In the genomic region with DNA sequence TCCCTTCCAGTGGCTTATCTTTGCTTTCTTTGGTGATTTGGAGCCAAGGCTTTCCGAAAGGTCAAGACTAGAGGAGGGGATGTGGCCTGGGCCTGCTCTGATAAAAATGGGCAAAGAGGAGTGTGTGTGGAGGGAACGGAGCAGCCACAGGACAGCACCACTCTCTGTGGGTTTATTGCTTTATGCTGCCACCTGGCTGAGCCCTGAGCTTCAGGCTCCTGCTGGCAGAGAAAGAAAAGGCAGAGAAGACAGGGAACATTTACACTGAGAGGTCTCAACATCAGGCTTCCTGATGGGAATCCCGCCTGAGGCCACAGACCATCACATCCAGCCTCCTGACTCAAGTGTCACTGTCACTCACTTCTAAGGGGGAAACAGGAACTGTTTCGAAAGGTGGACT, we compare ENCODE assay signal across 10 cellular contexts. TPM values are rescaled to one million over a fixed set of nuclear protein-coding genes. Genes with fewer than 3 reads are reported as not detected.
DNase-seq lines count a peak whose midpoint lies in the region; ATAC-seq, FAIRE-seq and TF ChIP-seq lines count a peak whose summit lies in the region.
"Had no signal": no experiment of that assay in that cellular context is flagged by ENCODE, and none has a peak within 500 bp of the region (broad histone marks: within the 10 kb centered on the region; RNA-seq: fewer than 3 reads in every experiment).

No MANE protein-coding gene starts in this region.

- no peak overlapping the region for H2AFZ ChIP-seq in mammary epithelial cell (ENCODE audit: low read depth, low read length)
- H2AFZ ChIP-seq in HepG2 (ENCODE audit: low read length): no peak overlapping the region

- no peak overlapping the region for H3K27ac Mint-ChIP-seq in activated T-helper 2 cell treated with anti-CD3 and anti-CD28 coated beads, Interferon-gamma antibody, Interleukin-2, Interleukin-4, amounts not matched to agents 10 μg/mL and 5 μg/mL and 100 μg/mL, durations not matched to agents 14 hours and 24 hours and 36 hours

- POLR2A ChIA-PET in HepG2 (lab: Yijun Ruan, JAX): no interaction called here

- H3K36me3 Mint-ChIP-seq in activated T-helper 2 cell treated with anti-CD3 and anti-CD28 coated beads, Interferon-gamma antibody, Interleukin-2, Interleukin-4, amounts not matched to agents 10 μg/mL and 5 μg/mL and 100 μg/mL, durations not matched to agents 14 hours and 24 hours and 36 hours (ENCODE audit: low read depth): no peaks in the 10 kb centered on the region

- H3K27me3 ChIP-seq in mammary epithelial cell (ENCODE audit: insufficient read depth, low read length) (peaks cover 3% of the 10 kb centered on the region), HepG2 (ENCODE audit: control insufficient read depth in 1 of 2, insufficient read depth in 2 of 2, low read length in 2 of 2) (peaks cover 0 to 7% of the 10 kb centered on the region in 2 experiments; a peak in 1 of 5 replicates)

- no peaks in the 10 kb centered on the region for H3K36me3 ChIP-seq in mammary epithelial cell (ENCODE audit: insufficient read depth, low read length)
- no peaks in the 10 kb centered on the region for H3K36me3 ChIP-seq in HepG2 (replicated peaks in 1 of 2; ENCODE audit: control insufficient read depth in 1 of 2, insufficient read depth in 2 of 2, low read length in 2 of 2)

- peak; percentile 45 for TF ChIP-seq CTCF in D721Med (IDR thresholded peaks at IDR 0.05; ENCODE audit: insufficient read depth, missing control alignments)
- peak; percentile 12 to 68 for TF ChIP-seq CTCF in mammary epithelial cell (conservative IDR thresholded peaks at IDR 0.05 in 1 of 2, IDR thresholded peaks at IDR 0.05 in 1 of 2; ENCODE audit: extremely low read depth in 1 of 2, insufficient read depth in 1 of 2, low read depth in 1 of 2, low read length in 2 of 2)
- TF ChIP-seq CTCF in HepG2 (CRISPR knock-in tag; IDR thresholded peaks at IDR 0.05): peak; percentile 55
- TF ChIP-seq CTCF in omental fat pad (IDR thresholded peaks at IDR 0.05): no peak

- H3K79me2 ChIP-seq in mammary epithelial cell (ENCODE audit: insufficient read depth, low read length): no peaks in the 10 kb centered on the region
- H3K79me2 ChIP-seq in HepG2 (ENCODE audit: insufficient read depth, low read length): no peaks in the 10 kb centered on the region

- BruUV-seq in mammary epithelial cell (replicated peaks; lab: Mats Ljungman, UMichigan): no TSS peak
- BruUV-seq in HepG2 (replicated peaks; lab: Mats Ljungman, UMichigan): no TSS peak

- no peak for FAIRE-seq in D721Med (lab: Jason Lieb, UNC)
- no peak for FAIRE-seq in HepG2 (lab: Jason Lieb, UNC)
- FAIRE-seq: G401.6 had no signal

- WGBS in mammary epithelial cell (ENCODE audit: low coverage, missing lambda C conversion rate): 52% methylated on average over 4 of the region's 4 CpGs
- WGBS in HepG2 (ENCODE audit: low lambda C conversion rate): 47% methylated on average over 4 of the region's 4 CpGs

- H3K4me1 ChIP-seq in mammary epithelial cell (ENCODE audit: insufficient read depth, low read length) (no peaks in the 10 kb centered on the region), HepG2 (ENCODE audit: insufficient read depth, low read length) (peaks cover 6% of the 10 kb centered on the region; the same call in 1 of the 2 replicates)

- no peaks in the 10 kb centered on the region for H3K4me1 Mint-ChIP-seq in activated T-helper 2 cell treated with anti-CD3 and anti-CD28 coated beads, Interferon-gamma antibody, Interleukin-2, Interleukin-4, amounts not matched to agents 10 μg/mL and 5 μg/mL and 100 μg/mL, durations not matched to agents 14 hours and 24 hours and 36 hours (ENCODE audit: low read depth)

- H3K9ac ChIP-seq in mammary epithelial cell (ENCODE audit: insufficient read depth, low read length) (no peak overlapping the region), HepG2 (ENCODE audit: insufficient read depth, low read depth, low read length) (no peak overlapping the region)

- H3K27ac ChIP-seq in mammary epithelial cell (ENCODE audit: insufficient read depth, low read depth, low read length) (no peak overlapping the region), HepG2 (ENCODE audit: extremely low read length, insufficient read depth, low read length) (no peak overlapping the region)

- H3K27me3 Mint-ChIP-seq in activated T-helper 2 cell treated with anti-CD3 and anti-CD28 coated beads, Interferon-gamma antibody, Interleukin-2, Interleukin-4, amounts not matched to agents 10 μg/mL and 5 μg/mL and 100 μg/mL, durations not matched to agents 14 hours and 24 hours and 36 hours (ENCODE audit: low read depth): peaks cover 48% of the 10 kb centered on the region

- dilution Hi-C loops in mammary epithelial cell (cut with HindIII; ENCODE audit: low sequenced_read_pairs): loop anchor here (5.0 kb wide), 1 partner anchor 39 kb away; no protein-coding TSS in a partner anchor

- TF ChIP-seq POLR2A in HepG2 (IDR thresholded peaks at IDR 0.05; ENCODE audit: insufficient read depth in 1 of 2, low read depth in 2 of 2, low read length in 2 of 2): no peak

- H4K20me1 ChIP-seq in mammary epithelial cell (ENCODE audit: insufficient read depth, low read length) (no peaks in the 10 kb centered on the region), HepG2 (ENCODE audit: insufficient read depth, low read length) (no peaks in the 10 kb centered on the region)

- H3K4me2 ChIP-seq in mammary epithelial cell (ENCODE audit: insufficient read depth, low read depth, low read length) (no peak overlapping the region), HepG2 (ENCODE audit: low read depth, low read length) (no peak overlapping the region)

- in situ Hi-C loops in mammary epithelial cell (cut with MboI; ENCODE audit: low sequenced_read_pairs in 2 of 2) (no loop called here), HepG2 (cut with HindIII; ENCODE audit: extremely low pct_ligation_motif_present, low pct_unique_long_range_greater_than_20kb) (no loop called here)

- H3K9me3 Mint-ChIP-seq in activated T-helper 2 cell treated with anti-CD3 and anti-CD28 coated beads, Interferon-gamma antibody, Interleukin-2, Interleukin-4, amounts not matched to agents 10 μg/mL and 5 μg/mL and 100 μg/mL, durations not matched to agents 14 hours and 24 hours and 36 hours: no peaks in the 10 kb centered on the region

- no peak overlapping the region for H3K4me3 ChIP-seq in mammary epithelial cell (replicated peaks in 1 of 3; ENCODE audit: insufficient read depth in 1 of 3, low read depth in 2 of 3, low read length in 3 of 3)
- no peak overlapping the region for H3K4me3 ChIP-seq in HepG2 (replicated peaks in 1 of 3; ENCODE audit: insufficient read depth in 1 of 3, low read depth in 2 of 3, low read length in 3 of 3)

- CTCF ChIA-PET in mammary epithelial cell (lab: Charles Lee; ENCODE audit: low non-redundant PET) (interaction anchor here (0.6 to 0.7 kb wide), 3 partner anchors 12 to 227 kb away, joined by 3 to 8 read pairs (median 5); no protein-coding TSS in a partner anchor), HepG2 (lab: Yijun Ruan, JAX; ENCODE audit: low intra/inter-chr PET ratio, low total read pairs) (no interaction called here)

- peak; percentile 12; the same call in 1 of the 2 replicates for TF ChIP-seq RAD21 in HepG2 (CRISPR knock-in tag; IDR thresholded peaks at IDR 0.05)

- TF ChIP-seq EP300 in HepG2 (IDR thresholded peaks at IDR 0.05; ENCODE audit: low read depth in 2 of 2, low read length in 2 of 2) (no peak), HepG2 (CRISPR knock-in tag; IDR thresholded peaks at IDR 0.05; ENCODE audit: borderline replicate concordance) (no peak)

- intact Hi-C loops in mammary epithelial cell (cut with micrococcal nuclease) (loop anchor here (2.0 to 5.0 kb wide), 2 partner anchors 302 to 401 kb away; no protein-coding TSS in a partner anchor), HepG2 (cut with micrococcal nuclease; ENCODE audit: unreplicated experiment) (no loop called here)
- intact Hi-C loops in activated T-helper 2 cell treated with anti-CD3 and anti-CD28 coated beads, Interferon-gamma antibody, Interleukin-2, Interleukin-4, amounts not matched to agents 10 μg/mL and 5 μg/mL and 100 μg/mL, durations not matched to agents 14 hours and 24 hours and 36 hours (cut with micrococcal nuclease): no loop called here

- H3K4me3 Mint-ChIP-seq in activated T-helper 2 cell treated with anti-CD3 and anti-CD28 coated beads, Interferon-gamma antibody, Interleukin-2, Interleukin-4, amounts not matched to agents 10 μg/mL and 5 μg/mL and 100 μg/mL, durations not matched to agents 14 hours and 24 hours and 36 hours (ENCODE audit: low read depth): no peak overlapping the region

- H3K9me3 ChIP-seq in mammary epithelial cell (replicated peaks; ENCODE audit: insufficient read depth, low read length): no peaks in the 10 kb centered on the region
- H3K9me3 ChIP-seq in HepG2 (ENCODE audit: low read length): no peaks in the 10 kb centered on the region

- DNase-seq in D721Med (ENCODE audit: insufficient read length, low spot score) (no peak), M059J (ENCODE audit: low read depth) (peak; percentile 6), mammary epithelial cell (no peak), HepG2 (ENCODE audit: low spot score) (peak; percentile 14), omental fat pad (ENCODE audit: low spot score) (no peak)
- DNase-seq in activated T-helper 2 cell treated with anti-CD3 and anti-CD28 coated beads, Interferon-gamma antibody, Interleukin-2, Interleukin-4, amounts not matched to agents 10 μg/mL and 5 μg/mL and 100 μg/mL, durations not matched to agents 14 hours and 24 hours and 36 hours (ENCODE audit: low spot score): no peak
- DNase-seq: SIG-M5 had no signal

- ATAC-seq in HepG2: peak; percentile 91
- ATAC-seq in GM21619 (IDR thresholded peaks at IDR 0.05; ENCODE audit: unreplicated experiment): no peak
- no peak for ATAC-seq in omental fat pad (ENCODE audit: low FRiP score)
- no peak for ATAC-seq in HG02623 (IDR thresholded peaks at IDR 0.05; ENCODE audit: unreplicated experiment)

RNA-seq across cellular contexts. Expression of a gene that starts 9.2 kb away (rescaled TPM):
- not detected in 2 replicates for total RNA-seq in M059J (2014; rRNA removed; shearing (Covaris generic))
- not detected for total RNA-seq in mammary epithelial cell
- not detected for polyA plus RNA-seq in mammary epithelial cell
- polyA minus RNA-seq in mammary epithelial cell: not detected
- total RNA-seq in HepG2 (2016; rRNA removed; fragmentation: Illumina TruSeq; extraction: Trizol): not detected in 2 replicates
- total RNA-seq in HepG2 (2016; cell fraction: cytosol; rRNA removed; fragmentation: Illumina TruSeq; extraction: Trizol; ENCODE audit: low read depth): not detected in 2 replicates
- total RNA-seq in HepG2 (2016; cell fraction: insoluble cytoplasmic fraction; rRNA removed; fragmentation: Illumina TruSeq; extraction: Trizol): not detected in 2 replicates
- total RNA-seq in HepG2 (2016; cell fraction: membrane; rRNA removed; fragmentation: Illumina TruSeq; extraction: Trizol): not detected in 2 replicates
- not detected in 2 replicates for total RNA-seq in HepG2 (2016; cell fraction: nucleus; rRNA removed; fragmentation: Illumina TruSeq; extraction: Trizol)
- not detected in 2 replicates for polyA plus RNA-seq in HepG2 (2011; rRNA removed)
- not detected in 2 replicates for polyA plus RNA-seq in HepG2 (2011; cell fraction: cytosol; rRNA removed)
- not detected in 2 replicates for polyA plus RNA-seq in HepG2 (2011; cell fraction: nucleus; rRNA removed)
- not detected in 2 replicates for polyA plus RNA-seq in HepG2 (2012)
- not detected in 2 replicates for polyA plus RNA-seq in HepG2 (2016; cell fraction: cytosol; fragmentation: Illumina TruSeq; extraction: Trizol; ENCODE audit: low read depth)
- polyA plus RNA-seq in HepG2 (2016; cell fraction: insoluble cytoplasmic fraction; fragmentation: Illumina TruSeq; extraction: Trizol; ENCODE audit: low read depth): not detected in 2 replicates
- polyA plus RNA-seq in HepG2 (2016; cell fraction: membrane; fragmentation: Illumina TruSeq; extraction: Trizol; ENCODE audit: low read depth): not detected in 2 replicates
- polyA plus RNA-seq in HepG2 (2016; cell fraction: nucleus; fragmentation: Illumina TruSeq; extraction: Trizol; ENCODE audit: insufficient read depth, low read depth): not detected in 2 replicates
- not detected in 2 replicates for polyA minus RNA-seq in HepG2 (2011; rRNA and poly(A)+ RNA removed; ENCODE audit: low replicate concordance)
- polyA minus RNA-seq in HepG2 (2011; cell fraction: cytosol; rRNA and poly(A)+ RNA removed): not detected in 2 replicates
- polyA minus RNA-seq in HepG2 (2011; cell fraction: nucleus; rRNA and poly(A)+ RNA removed): not detected in 2 replicates
- not detected for total RNA-seq in omental fat pad
- not detected in 2 replicates for total RNA-seq in activated T-helper 2 cell treated with anti-CD3 and anti-CD28 coated beads, Interferon-gamma antibody, Interleukin-2, Interleukin-4, amounts not matched to agents 10 μg/mL and 5 μg/mL and 100 μg/mL, durations not matched to agents 14 hours and 24 hours and 36 hours

Comparison
In these comparisons a context has a peak if more than half of its experiments do, and no peak if none do; other contexts are left out.
1. DNase-seq: peak in M059J (single experiment) and HepG2 (single experiment); none in D721Med (single experiment), mammary epithelial cell (single experiment), omental fat pad (single experiment) and activated T-helper 2 cell treated with anti-CD3 and anti-CD28 coated beads, Interferon-gamma antibody, Interleukin-2, Interleukin-4, amounts not matched to agents 10 μg/mL and 5 μg/mL and 100 μg/mL, durations not matched to agents 14 hours and 24 hours and 36 hours (single experiment).
2. CTCF ChIP-seq: peak in D721Med (single experiment), mammary epithelial cell (2 of 2) and HepG2 (single experiment); none in omental fat pad (0 of 3).